In the genomic region with DNA sequence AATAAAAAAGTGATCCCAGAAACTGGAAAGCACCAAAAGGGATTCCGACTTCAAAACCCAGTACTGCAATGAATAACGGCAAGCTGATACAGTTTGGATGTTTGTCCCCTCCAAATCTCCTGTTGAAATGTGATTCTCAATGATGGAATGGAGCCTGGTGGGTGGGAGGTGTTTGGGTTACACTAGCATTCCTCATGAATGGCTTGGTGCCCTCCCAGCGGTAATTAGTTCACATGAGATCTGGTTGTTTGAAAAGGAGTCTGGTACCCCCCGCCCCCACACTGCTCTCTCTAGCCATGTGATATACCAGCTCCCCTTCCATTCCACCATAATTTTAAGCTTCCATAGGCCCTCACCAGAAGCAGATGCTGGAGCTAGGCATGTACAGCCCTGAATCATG, we compare ENCODE assay signal across 18 cellular contexts. TPM values are rescaled to one million over a fixed set of nuclear protein-coding genes. Genes with fewer than 3 reads are reported as not detected.
DNase-seq lines count a peak whose midpoint lies in the region; ATAC-seq and TF ChIP-seq lines count a peak whose summit lies in the region.
"Had no signal": no experiment of that assay in that cellular context is flagged by ENCODE, and none has a peak within 500 bp of the region (broad histone marks: within the 10 kb centered on the region; RNA-seq: fewer than 3 reads in every experiment).

No MANE protein-coding gene starts in this region.

- H3K36me3 Mint-ChIP-seq in Calu3 (ENCODE audit: insufficient read depth, unreplicated experiment) (peaks cover 9% of the 10 kb centered on the region), nephron progenitor cell (ENCODE audit: low read depth) (peaks cover 46% of the 10 kb centered on the region)
- peaks cover 37% of the 10 kb centered on the region for H3K36me3 Mint-ChIP-seq in effector memory CD8-positive, alpha-beta T cell (ENCODE audit: insufficient read depth)

- H3K9me3 ChIP-seq in HEK293 (ENCODE audit: control insufficient read depth, insufficient read depth, low read depth, low read length): no peaks in the 10 kb centered on the region
- no peaks in the 10 kb centered on the region for H3K9me3 ChIP-seq in tibial nerve
- no peaks in the 10 kb centered on the region for H3K9me3 ChIP-seq in esophagus muscularis mucosa
- H3K9me3 ChIP-seq: A549, BE2C, Peyer's patch had no signal

- no peaks in the 10 kb centered on the region for H3K9me3 Mint-ChIP-seq in Calu3 (ENCODE audit: low read depth, unreplicated experiment)
- no peaks in the 10 kb centered on the region for H3K9me3 Mint-ChIP-seq in effector memory CD8-positive, alpha-beta T cell
- no peaks in the 10 kb centered on the region for H3K9me3 Mint-ChIP-seq in nephron progenitor cell
- H3K9me3 Mint-ChIP-seq: IgD-negative memory B cell had no signal

- TF ChIP-seq EP300 in tibial nerve (IDR thresholded peaks at IDR 0.05) (no peak), esophagus muscularis mucosa (IDR thresholded peaks at IDR 0.05) (no peak)

- CTCF ChIA-PET in Calu3 (lab: Charles Lee) (interaction anchor here (0.6 kb wide), 3 partner anchors 138 to 950 kb away, joined by 4 to 6 read pairs (median 4); no protein-coding TSS in a partner anchor), HEK293 (lab: Yijun Ruan, JAX) (interaction anchor here (1.8 kb wide), 1 partner anchor 50 kb away, joined by 4 read pairs; no protein-coding TSS in a partner anchor)

- no peaks in the 10 kb centered on the region for H3K27me3 ChIP-seq in tibial nerve
- no peaks in the 10 kb centered on the region for H3K27me3 ChIP-seq in esophagus muscularis mucosa
- H3K27me3 ChIP-seq: BE2C, Peyer's patch had no signal

- 79 to 81% methylated on average over 4 of the region's 4 CpGs for WGBS in tibial nerve, 2 donors
- WGBS in esophagus muscularis mucosa: 98% methylated on average over 4 of the region's 4 CpGs

- TF ChIP-seq CTCF in Calu3 (IDR thresholded peaks at IDR 0.05; ENCODE audit: unreplicated experiment): no peak
- no peak for TF ChIP-seq CTCF in HEK293 (tag by site-specific recombination; IDR thresholded peaks at IDR 0.05)
- TF ChIP-seq CTCF in nephron progenitor cell (IDR thresholded peaks at IDR 0.05): no peak
- TF ChIP-seq CTCF in tibial nerve (IDR thresholded peaks at IDR 0.05): no peak
- TF ChIP-seq CTCF in esophagus muscularis mucosa (IDR thresholded peaks at IDR 0.05): no peak

- no TSS peak for BruUV-seq in Calu3 (replicated peaks; lab: Mats Ljungman, UMichigan)

- POLR2A ChIA-PET in HEK293 (lab: Yijun Ruan, JAX): interaction anchor here (0.7 kb wide), 1 partner anchor 9 kb away, joined by 3 read pairs; no protein-coding TSS in a partner anchor

- H3K27me3 Mint-ChIP-seq in Calu3 (ENCODE audit: unreplicated experiment): no peaks in the 10 kb centered on the region
- H3K27me3 Mint-ChIP-seq in effector memory CD8-positive, alpha-beta T cell: no peaks in the 10 kb centered on the region
- no peaks in the 10 kb centered on the region for H3K27me3 Mint-ChIP-seq in nephron progenitor cell (ENCODE audit: low read depth, poor library complexity)
- H3K27me3 Mint-ChIP-seq: IgD-negative memory B cell had no signal

- intact Hi-C loops in Calu3 (cut with micrococcal nuclease; ENCODE audit: unreplicated experiment) (no loop called here), esophagus muscularis mucosa (cut with DNase I) (no loop called here)

- H3K4me1 Mint-ChIP-seq in Calu3 (ENCODE audit: low read depth, unreplicated experiment) (no peaks in the 10 kb centered on the region), nephron progenitor cell (peaks cover 32% of the 10 kb centered on the region)
- peaks cover 7% of the 10 kb centered on the region in 2 donors for H3K4me1 Mint-ChIP-seq in effector memory CD8-positive, alpha-beta T cell (ENCODE audit: low read depth in 2 of 2)
- H3K4me1 Mint-ChIP-seq: IgD-negative memory B cell had no signal

- no peak overlapping the region for H3K4me3 Mint-ChIP-seq in Calu3 (ENCODE audit: low read depth, unreplicated experiment)
- no peak overlapping the region for H3K4me3 Mint-ChIP-seq in effector memory CD8-positive, alpha-beta T cell
- no peak overlapping the region for H3K4me3 Mint-ChIP-seq in nephron progenitor cell
- H3K4me3 Mint-ChIP-seq: IgD-negative memory B cell had no signal

- H3K27ac Mint-ChIP-seq in Calu3 (ENCODE audit: unreplicated experiment) (peak overlapping the region; percentile 18), nephron progenitor cell (peak overlapping the region; percentile 86)
- H3K27ac Mint-ChIP-seq in effector memory CD8-positive, alpha-beta T cell: peak overlapping the region; percentile 10 to 41
- H3K27ac Mint-ChIP-seq: IgD-negative memory B cell had no signal

- H3K4me3 ChIP-seq in HEK293 (ENCODE audit: low read depth, low read length) (no peak overlapping the region), tibial nerve (no peak overlapping the region), esophagus muscularis mucosa (no peak overlapping the region)
- H3K4me3 ChIP-seq: A549, Peyer's patch had no signal

- H3K36me3 ChIP-seq in HEK293 (ENCODE audit: control insufficient read depth in 2 of 2, insufficient read depth in 1 of 2, low read length in 2 of 2) (peaks cover 0 to 9% of the 10 kb centered on the region in 2 experiments; a peak in 2 of 3 replicates), tibial nerve (peaks cover 0 to 41% (median 0%) of the 10 kb centered on the region in 3 donors), esophagus muscularis mucosa (peaks cover 5 to 52% (median 30%) of the 10 kb centered on the region in 4 donors)
- H3K36me3 ChIP-seq: BE2C had no signal

- H3K27ac ChIP-seq in HEK293 (ENCODE audit: extremely low read depth, low read depth, low read length): no peak overlapping the region
- H3K27ac ChIP-seq in tibial nerve: no peak overlapping the region
- no peak overlapping the region for H3K27ac ChIP-seq in esophagus muscularis mucosa (replicated peaks in 1 of 4)
- H3K27ac ChIP-seq: A549, Peyer's patch had no signal

- no peak for DNase-seq in Calu3
- no peak for DNase-seq in effector memory CD8-positive, alpha-beta T cell
- DNase-seq in nephron progenitor cell: no peak
- no peak for DNase-seq in tibial nerve (ENCODE audit: low spot score in 2 of 2)
- DNase-seq in esophagus muscularis mucosa (ENCODE audit: extremely low spot score): no peak
- DNase-seq in stimulated activated CD4-positive, alpha-beta T cell treated with anti-CD3 and anti-CD28 coated beads, Interleukin-15, amount 100 ng/mL, for 24 hours: no peak
- DNase-seq: BE2C, DMS153, GOT3, NCI-H1105 treated with DMSO at 0.1 percent for 48 hours, NCI-H2081, NCI-H446, NCI-H526, Peyer's patch had no signal

- no peak for ATAC-seq in effector memory CD8-positive, alpha-beta T cell (replicated peaks)
- ATAC-seq: A549, SK-N-SH treated with all-trans-retinoic acid at 6 μM for 48 hours had no signal

- TF ChIP-seq POLR2A in tibial nerve (IDR thresholded peaks at IDR 0.05) (no peak), esophagus muscularis mucosa (IDR thresholded peaks at IDR 0.05; ENCODE audit: low read depth) (no peak)

- H3K4me1 ChIP-seq in HEK293 (ENCODE audit: control insufficient read depth, insufficient read depth, low read length) (no peaks in the 10 kb centered on the region), tibial nerve (no peaks in the 10 kb centered on the region), esophagus muscularis mucosa (peaks cover 0 to 4% (median 0%) of the 10 kb centered on the region in 4 donors)
- H3K4me1 ChIP-seq: BE2C, Peyer's patch had no signal

TF ChIP-seq in HEK293, 187 proteins besides CTCF, POLR2A, EP300 and RAD21 (continues in another document):
- TF ChIP-seq ZNF677 (tag by site-specific recombination; IDR thresholded peaks at IDR 0.05): no peak
- no peak for TF ChIP-seq ZBTB21 (tag by site-specific recombination; IDR thresholded peaks at IDR 0.05)
- TF ChIP-seq ZFHX2 (tag by site-specific recombination; conservative IDR thresholded peaks at IDR 0.05): peak; percentile 40; the same call in 1 of the 2 replicates
- peak; percentile 23; the same call in 1 of the 2 replicates for TF ChIP-seq EGR2 (tag by site-specific recombination; IDR thresholded peaks at IDR 0.05; ENCODE audit: low read depth)
- TF ChIP-seq ZNF658 (tag by site-specific recombination; IDR thresholded peaks at IDR 0.05): no peak
- no peak for TF ChIP-seq ZEB2 (tag by site-specific recombination; IDR thresholded peaks at IDR 0.05)
- TF ChIP-seq ZSCAN30 (tag by site-specific recombination; IDR thresholded peaks at IDR 0.05): no peak
- TF ChIP-seq, protein P1, sequence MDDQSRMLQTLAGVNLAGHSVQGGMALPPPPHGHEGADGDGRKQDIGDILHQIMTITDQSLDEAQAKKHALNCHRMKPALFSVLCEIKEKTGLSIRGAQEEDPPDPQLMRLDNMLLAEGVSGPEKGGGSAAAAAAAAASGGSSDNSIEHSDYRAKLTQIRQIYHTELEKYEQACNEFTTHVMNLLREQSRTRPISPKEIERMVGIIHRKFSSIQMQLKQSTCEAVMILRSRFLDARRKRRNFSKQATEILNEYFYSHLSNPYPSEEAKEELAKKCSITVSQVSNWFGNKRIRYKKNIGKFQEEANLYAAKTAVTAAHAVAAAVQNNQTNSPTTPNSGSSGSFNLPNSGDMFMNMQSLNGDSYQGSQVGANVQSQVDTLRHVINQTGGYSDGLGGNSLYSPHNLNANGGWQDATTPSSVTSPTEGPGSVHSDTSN (CRISPR knock-in tag; IDR thresholded peaks at IDR 0.05): no peak
- no peak for TF ChIP-seq ZNF510 (tag by site-specific recombination; IDR thresholded peaks at IDR 0.05; ENCODE audit: insufficient replicate concordance)
- no peak for TF ChIP-seq ZNF830 (tag by site-specific recombination; IDR thresholded peaks at IDR 0.05; ENCODE audit: low read depth)
- no peak for TF ChIP-seq REPIN1 (tag by site-specific recombination; IDR thresholded peaks at IDR 0.05; ENCODE audit: low read depth)
- TF ChIP-seq ZNF10 (tag by site-specific recombination; IDR thresholded peaks at IDR 0.05): no peak

RNA-seq across cellular contexts. Expression of a gene that starts 40.1 kb away (rescaled TPM):
- total RNA-seq in Calu3 (2022) (25.5 and 28.2 TPM in 2 replicates), tibial nerve (10 to 100 TPM in 3 of 4 donors, 1 to 10 TPM in 1; 8.1 to 19.5 (median 12.0) TPM), esophagus muscularis mucosa (10 to 100 TPM in 2 of 4 donors, 1 to 10 TPM in 2; 5.8 to 12.2 (median 8.6) TPM)

RNA-seq across cellular contexts. Expression of a gene that starts 40.4 kb away (rescaled TPM):
- total RNA-seq in Calu3 (2022) (1.0 and 1.3 TPM in 2 replicates), tibial nerve (1 to 10 TPM; 2.8 to 8.4 (median 4.0) TPM), esophagus muscularis mucosa (1 to 10 TPM in 3 of 4 donors, under 1 TPM in 1; 0.83 to 2.2 (median 1.1) TPM)

RNA-seq across cellular contexts. Expression of a gene that starts 47.2 kb away (rescaled TPM):
- 23.9 and 25.6 TPM in 2 replicates for total RNA-seq in Calu3 (2022)
- total RNA-seq in tibial nerve: 10 to 100 TPM; 10.5 to 24.6 (median 17.2) TPM
- total RNA-seq in esophagus muscularis mucosa: 10 to 100 TPM in 3 of 4 donors, 1 to 10 TPM in 1; 9.1 to 24.2 (median 20.8) TPM

Comparison
In these comparisons a context has a peak if more than half of its experiments do, and no peak if none do; other contexts are left out.
1. H3K27ac Mint-ChIP-seq: peak in every context shown above with its lines; median percentile 86 in nephron progenitor cell; 26 in effector memory CD8-positive, alpha-beta T cell; 18 in Calu3.